Comparison of ENCODE assay signal across 8 cellular contexts in genomic region chr12:88035271-88035906, GRCh38. TPM values are rescaled to one million over a fixed set of nuclear protein-coding genes. Genes with fewer than 3 reads are reported as not detected.
A peak's percentile ranks its signal among the peaks of the same experiment; 100 is the strongest.
DNase-seq lines count a peak whose midpoint lies in the region; ATAC-seq and TF ChIP-seq lines count a peak whose summit lies in the region.

No MANE protein-coding gene starts in this region.

- no peaks in the 10 kb centered on the region for H3K36me3 ChIP-seq in cardiac muscle cell
- H3K36me3 ChIP-seq in parathyroid adenoma (ENCODE audit: control insufficient read depth, insufficient read depth, low read length): no peaks in the 10 kb centered on the region
- no peaks in the 10 kb centered on the region for H3K36me3 ChIP-seq in tibial nerve

- H3K4me1 Mint-ChIP-seq in activated naive CD8-positive, alpha-beta T cell treated with anti-CD3 and anti-CD28 coated beads for 36 hours: peaks cover 46% of the 10 kb centered on the region

- peak overlapping the region; percentile 40 for H3K9ac ChIP-seq in parathyroid adenoma

- TF ChIP-seq EP300 in tibial nerve (IDR thresholded peaks at IDR 0.05): peak; percentile 64 to 94

- TF ChIP-seq CTCF in cardiac muscle cell (IDR thresholded peaks at IDR 0.05; ENCODE audit: low read depth, low read length) (no peak), parathyroid adenoma (IDR thresholded peaks at IDR 0.05) (no peak), tibial nerve (IDR thresholded peaks at IDR 0.05) (peak in 1 of 5 experiments; percentile 31)

- no peaks in the 10 kb centered on the region for H3K9me3 Mint-ChIP-seq in activated naive CD8-positive, alpha-beta T cell treated with anti-CD3 and anti-CD28 coated beads for 36 hours

- H3K9me3 ChIP-seq in cardiac muscle cell (ENCODE audit: low read depth): no peaks in the 10 kb centered on the region
- H3K9me3 ChIP-seq in parathyroid adenoma (ENCODE audit: control insufficient read depth, low read length): no peaks in the 10 kb centered on the region
- H3K9me3 ChIP-seq in tibial nerve: no peaks in the 10 kb centered on the region

- H3K27ac Mint-ChIP-seq in activated naive CD8-positive, alpha-beta T cell treated with anti-CD3 and anti-CD28 coated beads for 36 hours: peak overlapping the region; percentile 94

- H2AFZ ChIP-seq in parathyroid adenoma: peak overlapping the region; percentile 89

- H3K36me3 Mint-ChIP-seq in activated naive CD8-positive, alpha-beta T cell treated with anti-CD3 and anti-CD28 coated beads for 36 hours: peaks cover 36% of the 10 kb centered on the region

- 1% methylated on average over 40 to 43 of the region's 54 CpGs for WGBS in tibial nerve, 2 donors

- H3K27ac ChIP-seq in cardiac muscle cell (peak overlapping the region; percentile 69), parathyroid adenoma (peak overlapping the region; percentile 76), tibial nerve (peak overlapping the region in 3 of 4 donors; percentile 77 to 81 (median 81))

- H3K79me2 ChIP-seq in parathyroid adenoma: peaks cover 6% of the 10 kb centered on the region

- peak; percentile 100 for ATAC-seq in HG02642 (IDR thresholded peaks at IDR 0.05; ENCODE audit: poor library complexity, unreplicated experiment)

- peak overlapping the region; percentile 97 for H3K4me3 Mint-ChIP-seq in activated naive CD8-positive, alpha-beta T cell treated with anti-CD3 and anti-CD28 coated beads for 36 hours

- TF ChIP-seq POLR2A in GM10847 (IDR thresholded peaks at IDR 0.05; ENCODE audit: extremely low read depth, insufficient read length): peak; percentile 90
- peak; percentile 83 to 87 for TF ChIP-seq POLR2A in tibial nerve (IDR thresholded peaks at IDR 0.05)

- peak overlapping the region; percentile 95 for H3K4me2 ChIP-seq in parathyroid adenoma (ENCODE audit: low read length)

- H3K27me3 Mint-ChIP-seq in activated naive CD8-positive, alpha-beta T cell treated with anti-CD3 and anti-CD28 coated beads for 36 hours: no peaks in the 10 kb centered on the region

- H3K4me3 ChIP-seq in cardiac muscle cell: peak overlapping the region; percentile 79
- H3K4me3 ChIP-seq in parathyroid adenoma (ENCODE audit: low read depth, low read length): peak overlapping the region; percentile 98
- peak overlapping the region; percentile 38 to 99 (median 73) for H3K4me3 ChIP-seq in tibial nerve

- peaks cover 10% of the 10 kb centered on the region for H3K4me1 ChIP-seq in cardiac muscle cell (ENCODE audit: low read depth)
- no peaks in the 10 kb centered on the region for H3K4me1 ChIP-seq in parathyroid adenoma
- H3K4me1 ChIP-seq in tibial nerve: peaks cover 0 to 34% (median 8%) of the 10 kb centered on the region in 4 donors

- peak; percentile 81 for DNase-seq in NCI-H1105 (lab: John Stamatoyannopoulos, UW)
- DNase-seq in SKM-1 (lab: John Stamatoyannopoulos, UW; ENCODE audit: unreplicated experiment): peak; percentile 23
- peak; percentile 92 for DNase-seq in activated naive CD8-positive, alpha-beta T cell treated with anti-CD3 and anti-CD28 coated beads for 36 hours
- DNase-seq in cardiac muscle cell (ENCODE audit: low read depth in 1 of 2, low spot score in 1 of 2): peak; percentile 91 to 94
- peak; percentile 75 to 79 for DNase-seq in tibial nerve (ENCODE audit: low spot score in 2 of 2)

- H3K27me3 ChIP-seq in cardiac muscle cell (no peaks in the 10 kb centered on the region), parathyroid adenoma (ENCODE audit: control insufficient read depth, insufficient read depth, low read length) (no peaks in the 10 kb centered on the region), tibial nerve (no peaks in the 10 kb centered on the region)

RNA-seq across cellular contexts. Expression of gene C12orf50, which starts 6.2 kb away (rescaled TPM):
- total RNA-seq in activated naive CD8-positive, alpha-beta T cell treated with anti-CD3 and anti-CD28 coated beads for 36 hours: under 1 TPM in 1 of 2 experiments, not detected in 1; 0.16 TPM
- total RNA-seq in cardiac muscle cell (not detected in 2 replicates), tibial nerve (under 1 TPM in 1 of 4 donors, not detected in 3; 0.66 TPM)
- 0.77 TPM in 1 of 2 replicates, not detected in the other for polyA plus RNA-seq in cardiac muscle cell

Comparison
In these comparisons a context has a peak if more than half of its experiments do, and no peak if none do; other contexts are left out.
1. Peak in every context shown above with its lines: DNase-seq, ATAC-seq, H3K4me3 ChIP-seq and H3K27ac ChIP-seq.
2. DNase-seq: peak in every context shown above with its lines; median percentile 92 in cardiac muscle cell; 92 in activated naive CD8-positive, alpha-beta T cell treated with anti-CD3 and anti-CD28 coated beads for 36 hours; 81 in NCI-H1105; 77 in tibial nerve; 23 in SKM-1.